Comparison of ENCODE assay signal across 8 cellular contexts in the genomic region with DNA sequence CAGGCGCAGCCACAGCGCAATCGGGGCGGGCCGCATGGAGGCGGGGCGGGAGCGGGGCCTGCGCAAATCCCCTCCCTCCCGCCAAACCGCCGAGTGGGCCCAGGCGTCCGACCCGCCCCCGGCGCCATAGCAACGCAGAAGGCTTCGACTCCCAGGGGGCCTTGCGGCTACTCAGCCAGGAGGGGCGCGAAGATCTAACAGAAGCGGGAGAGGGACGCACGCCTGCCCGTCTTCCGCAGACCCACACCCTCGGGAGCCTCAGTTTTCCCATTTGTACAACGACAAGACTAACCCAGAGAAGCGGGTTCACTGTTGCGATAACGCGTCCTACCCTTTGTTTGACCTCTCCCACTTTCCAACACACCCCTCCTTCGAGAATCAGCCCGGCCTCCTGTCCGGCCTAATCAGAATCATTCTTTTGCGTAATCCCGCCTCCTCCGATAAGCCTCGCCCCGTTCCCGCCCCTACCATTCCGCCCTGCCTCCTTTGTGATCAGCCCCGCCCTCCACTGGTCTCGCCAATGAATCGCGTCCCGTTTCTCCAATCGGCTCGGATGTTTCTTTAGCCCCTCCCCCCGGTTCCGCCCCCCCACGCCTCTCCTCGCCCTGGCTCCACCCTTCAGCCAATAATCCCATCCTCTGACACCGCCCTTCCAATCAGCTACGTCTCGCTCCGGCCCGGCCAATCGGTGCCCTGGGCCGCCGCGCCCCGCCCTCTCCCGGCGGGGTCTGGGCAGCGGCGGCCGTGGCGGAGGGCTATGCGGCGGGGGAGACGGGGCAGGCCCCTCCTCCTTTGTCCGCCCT. TPM values are rescaled to one million over a fixed set of nuclear protein-coding genes. Genes with fewer than 3 reads are reported as not detected.
DNase-seq lines count a peak whose midpoint lies in the region; ATAC-seq and TF ChIP-seq lines count a peak whose summit lies in the region.

A gene (minus strand): TSS at position 40 of the 803 bp plus-strand sequence. CDS start 4 bp downstream, at position 36.

- H3K27ac ChIP-seq in IMR-90 (ENCODE audit: insufficient read depth, low read length): peak within 1 kb of the TSS; percentile 68
- no peak within 1 kb of the TSS for H3K27ac ChIP-seq in epithelial cell of prostate

- H4K5ac ChIP-seq in IMR-90 (ENCODE audit: low read depth, low read length): peak within 1 kb of the TSS; percentile 12

- TF ChIP-seq CTCF in IMR-90 (conservative IDR thresholded peaks at IDR 0.05; ENCODE audit: low read depth, low read length): no peak

- H2AFZ ChIP-seq in IMR-90 (replicated peaks; ENCODE audit: low read length, poor library complexity): peak within 1 kb of the TSS; percentile 100

- no peak within 1 kb of the TSS for H2BK20ac ChIP-seq in IMR-90 (ENCODE audit: low read depth, low read length)

- no peak within 1 kb of the TSS; the same call in 2 of the 3 replicates for H2BK15ac ChIP-seq in IMR-90 (ENCODE audit: low read depth, low read length)

- no peaks in the 10 kb centered on the region for H3K9me1 ChIP-seq in IMR-90 (ENCODE audit: insufficient read depth, low read length)

- H3K9me3 ChIP-seq in IMR-90 (ENCODE audit: control insufficient read depth, insufficient read depth, low read length) (no peaks in the 10 kb centered on the region), mononuclear cell (ENCODE audit: low read depth, low read length) (no peaks in the 10 kb centered on the region)

- dilution Hi-C loops in IMR-90 (cut with HindIII; ENCODE audit: low sequenced_read_pairs, unreplicated experiment): no loop called here

- H3K4me2 ChIP-seq in IMR-90 (ENCODE audit: low read depth, low read length): peak within 1 kb of the TSS; percentile 92

- H3K4me1 ChIP-seq in IMR-90 (ENCODE audit: control insufficient read depth, insufficient read depth, low read length): peaks cover 9% of the 10 kb centered on the region
- peaks cover 19% of the 10 kb centered on the region for H3K4me1 ChIP-seq in mononuclear cell (ENCODE audit: insufficient read depth, low read length)

- DNase-seq in Caki2 (ENCODE audit: low read depth): peak; percentile 96
- DNase-seq in IMR-90: peak; percentile 98
- DNase-seq in OCI-M1 (lab: John Stamatoyannopoulos, UW): peak; percentile 97
- peak; percentile 96 for DNase-seq in activated T-cell treated with anti-CD3 and anti-CD28 coated beads for 48 hours (ENCODE audit: low read depth)
- DNase-seq in epithelial cell of prostate (ENCODE audit: low read depth, low spot score): peak; percentile 94
- DNase-seq in stimulated activated CD8-positive, alpha-beta memory T cell treated with anti-CD3 and anti-CD28 coated beads, Interleukin-2, amount 100 ng/mL, for 48 hours (ENCODE audit: low read depth in 2 of 2): peak; percentile 94 to 98

- POLR2A ChIA-PET in IMR-90 (lab: Charles Lee; ENCODE audit: unreplicated experiment): interaction anchor here (0.6 kb wide), 2 partner anchors 302 to 1103 kb away, joined by 3 to 4 read pairs; no protein-coding TSS in a partner anchor

- peak within 1 kb of the TSS; percentile 93 for H2AK9ac ChIP-seq in IMR-90 (replicated peaks; ENCODE audit: low read depth, low read length, poor library complexity)

- ATAC-seq in GM21528 (IDR thresholded peaks at IDR 0.05; ENCODE audit: low FRiP score, unreplicated experiment) (peak; percentile 76), IMR-90 (ENCODE audit: low read depth) (peak; percentile 92)

- H4K8ac ChIP-seq in IMR-90 (ENCODE audit: low read depth in 2 of 2, low read length in 2 of 2): peak within 1 kb of the TSS in 1 of 2 experiments; percentile 85; a peak in 2 of 4 replicates

- H3K56ac ChIP-seq in IMR-90 (ENCODE audit: extremely low read depth, insufficient read depth, low read length): no peak within 1 kb of the TSS

- H2BK120ac ChIP-seq in IMR-90 (ENCODE audit: low read depth, low read length): peak within 1 kb of the TSS; percentile 60

- H3K27me3 ChIP-seq in IMR-90 (ENCODE audit: control insufficient read depth, insufficient read depth, low read length): peaks cover 10% of the 10 kb centered on the region; the same call in 1 of the 2 replicates
- no peaks in the 10 kb centered on the region for H3K27me3 ChIP-seq in mononuclear cell (ENCODE audit: insufficient read depth, low read length)

- no peak within 1 kb of the TSS; the same call in 1 of the 2 replicates for H2AK5ac ChIP-seq in IMR-90 (ENCODE audit: low read depth, low read length)

- peak within 1 kb of the TSS; percentile 73 for H3K14ac ChIP-seq in IMR-90 (replicated peaks; ENCODE audit: low read depth, low read length)

- H4K91ac ChIP-seq in IMR-90 (ENCODE audit: insufficient read depth, low read depth, low read length): peak within 1 kb of the TSS; percentile 43; the same call in 1 of the 2 replicates

- H3K23ac ChIP-seq in IMR-90 (ENCODE audit: low read depth, low read length): no peak within 1 kb of the TSS; the same call in 1 of the 2 replicates

- no peaks in the 10 kb centered on the region for H3K79me1 ChIP-seq in IMR-90 (ENCODE audit: low read depth in 1 of 2, low read length in 2 of 2)

- in situ Hi-C loops in Caki2 (cut with HindIII; ENCODE audit: low pct_unique_long_range_greater_than_20kb, low sequenced_read_pairs) (no loop called here), IMR-90 (cut with MboI; ENCODE audit: low sequenced_read_pairs) (no loop called here)

- no peak within 1 kb of the TSS for H3K18ac ChIP-seq in IMR-90 (ENCODE audit: low read depth, low read length)

- peaks cover 3% of the 10 kb centered on the region; the same call in 1 of the 2 replicates for H4K20me1 ChIP-seq in IMR-90 (ENCODE audit: insufficient read depth, low read length)

- H2BK5ac ChIP-seq in IMR-90 (ENCODE audit: low read depth, low read length, poor library complexity, severe bottlenecking): peak within 1 kb of the TSS; percentile 47

- H3K4me3 ChIP-seq in IMR-90 (ENCODE audit: insufficient read depth, low read depth, low read length) (peak within 1 kb of the TSS; percentile 59), mononuclear cell (ENCODE audit: low read length) (peak within 1 kb of the TSS; percentile 41)

- CTCF ChIA-PET in IMR-90 (lab: Yijun Ruan, JAX): no interaction called here

- TF ChIP-seq RAD21 in IMR-90 (IDR thresholded peaks at IDR 0.05; ENCODE audit: low read length): no peak

- 0% methylated on average over 36 of the region's 74 CpGs; no CpG with 5 or more reads in 1 of the 2 experiments for WGBS in IMR-90 (ENCODE audit: extremely low coverage in 2 of 2, insufficient read length in 1 of 2), 2 experiments

- H3K4ac ChIP-seq in IMR-90 (ENCODE audit: low read depth, low read length): peak within 1 kb of the TSS; percentile 77

- no peaks in the 10 kb centered on the region for H3K36me3 ChIP-seq in IMR-90 (ENCODE audit: control insufficient read depth, insufficient read depth, low read length)

- intact Hi-C loops in IMR-90 (cut with micrococcal nuclease): no loop called here

- peak within 1 kb of the TSS; percentile 66 for H3K9ac ChIP-seq in IMR-90 (ENCODE audit: low read depth, low read length)

- no TSS peak for BruUV-seq in IMR-90 (replicated peaks; lab: Mats Ljungman, UMichigan)

- TF ChIP-seq POLR2A in IMR-90 (IDR thresholded peaks at IDR 0.05; ENCODE audit: low read depth, low read length): no peak

TF ChIP-seq in IMR-90, 13 proteins besides CTCF, POLR2A, EP300 and RAD21:
- TF ChIP-seq, protein P1, sequence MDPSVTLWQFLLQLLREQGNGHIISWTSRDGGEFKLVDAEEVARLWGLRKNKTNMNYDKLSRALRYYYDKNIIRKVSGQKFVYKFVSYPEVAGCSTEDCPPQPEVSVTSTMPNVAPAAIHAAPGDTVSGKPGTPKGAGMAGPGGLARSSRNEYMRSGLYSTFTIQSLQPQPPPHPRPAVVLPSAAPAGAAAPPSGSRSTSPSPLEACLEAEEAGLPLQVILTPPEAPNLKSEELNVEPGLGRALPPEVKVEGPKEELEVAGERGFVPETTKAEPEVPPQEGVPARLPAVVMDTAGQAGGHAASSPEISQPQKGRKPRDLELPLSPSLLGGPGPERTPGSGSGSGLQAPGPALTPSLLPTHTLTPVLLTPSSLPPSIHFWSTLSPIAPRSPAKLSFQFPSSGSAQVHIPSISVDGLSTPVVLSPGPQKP (IDR thresholded peaks at IDR 0.05; ENCODE audit: borderline replicate concordance, low read depth, low read length): no peak
- peak; percentile 61 for TF ChIP-seq BHLHE40 (IDR thresholded peaks at IDR 0.05; ENCODE audit: low read depth, low read length)
- TF ChIP-seq CEBPB (IDR thresholded peaks at IDR 0.05; ENCODE audit: low read depth, low read length): peak; percentile 94
- no peak for TF ChIP-seq SMC3 (IDR thresholded peaks at IDR 0.05; ENCODE audit: low read depth, low read length)
- TF ChIP-seq RCOR1 (IDR thresholded peaks at IDR 0.05; ENCODE audit: insufficient replicate concordance, low read length): no peak
- TF ChIP-seq MXI1 (IDR thresholded peaks at IDR 0.05; ENCODE audit: borderline replicate concordance, low read depth, low read length): peak; percentile 73; the same call in 1 of the 2 replicates
- no peak for TF ChIP-seq CHD1 (IDR thresholded peaks at IDR 0.05; ENCODE audit: low read depth, low read length)
- TF ChIP-seq MAZ (IDR thresholded peaks at IDR 0.05; ENCODE audit: borderline replicate concordance, low read depth, low read length): peak; percentile 96

RNA-seq across cellular contexts. Expression of the gene that starts here (rescaled TPM):
- total RNA-seq in Caki2 (2014; rRNA removed; shearing (Covaris generic); ENCODE audit: low replicate concordance): 2.1 and 3.0 TPM in 2 replicates
- total RNA-seq in IMR-90 (2012; rRNA removed) (0.56 and 0.72 TPM in 2 replicates), mononuclear cell (1.2 TPM)
- polyA plus RNA-seq in IMR-90 (2012; rRNA removed): 1.7 and 2.9 TPM in 2 replicates
- polyA plus RNA-seq in IMR-90 (2012; cell fraction: cytosol; rRNA removed): 0.29 and 1.2 TPM in 2 replicates
- 31.5 and 85.3 TPM in 2 replicates for polyA plus RNA-seq in IMR-90 (2012; cell fraction: nucleus; rRNA removed; ENCODE audit: low replicate concordance)
